25 cellular contexts compared by ENCODE assay signal in the genomic region with DNA sequence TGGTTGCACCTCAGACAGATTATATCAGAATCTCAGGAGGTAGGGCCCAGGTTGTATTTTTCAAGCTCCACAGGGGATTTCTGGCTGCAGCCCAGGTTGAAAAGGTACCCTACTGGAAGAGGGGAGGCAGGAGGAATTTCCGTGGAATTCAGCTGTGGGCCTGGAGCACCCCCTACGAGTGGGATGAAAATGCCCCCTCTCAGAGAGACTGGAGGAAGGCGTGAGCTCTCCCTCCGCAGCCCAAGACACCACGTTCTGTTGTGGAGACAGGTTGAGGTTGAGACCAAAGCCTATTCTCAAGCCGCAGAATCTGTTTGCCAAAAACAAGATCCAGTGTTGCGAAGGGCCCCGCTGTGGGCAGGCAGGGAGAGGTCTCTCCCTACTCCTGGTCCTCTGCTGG.
"Had no signal": no experiment of that assay in that cellular context is flagged by ENCODE, and none has a peak within 500 bp of the region (broad histone marks: within the 10 kb centered on the region; RNA-seq: fewer than 3 reads in every experiment).

No MANE protein-coding gene starts in this region.

- H3K27ac Mint-ChIP-seq: activated CD4-positive, alpha-beta T cell treated with anti-CD3 and anti-CD28 coated beads for 36 hours; activated CD8-positive, alpha-beta memory T cell treated with anti-CD3 and anti-CD28 coated beads, Interleukin-2, amount 10 ng/mL, durations not matched to agents 7 days and 5 days; activated naive CD8-positive, alpha-beta T cell; activated T-cell treated with anti-CD3 and anti-CD28 coated beads, Interleukin-2, amount 50 U/mL, for 24 hours; activated T-helper 1 cell treated with anti-CD3 and anti-CD28 coated beads, Interleukin-12 subunit alpha, Interleukin-12 subunit beta, Interleukin-2, Interleukin-4 antibody, amounts not matched to agents 30 ng/mL and 10 ng/mL and 1 ng/mL, durations not matched to agents 14 hours and 24 hours and 36 hours had no signal

- H3K27me3 ChIP-seq: adrenal gland, breast epithelium had no signal

- H3K36me3 ChIP-seq: adrenal gland, breast epithelium had no signal

- H3K27ac ChIP-seq: breast epithelium, KMS-11, SK-N-MC, VCaP had no signal

- H3K4me3 Mint-ChIP-seq: activated CD4-positive, alpha-beta T cell treated with anti-CD3 and anti-CD28 coated beads for 36 hours; activated CD8-positive, alpha-beta memory T cell treated with anti-CD3 and anti-CD28 coated beads, Interleukin-2, amount 10 ng/mL, durations not matched to agents 7 days and 5 days; activated naive CD8-positive, alpha-beta T cell; activated T-cell treated with anti-CD3 and anti-CD28 coated beads, Interleukin-2, amount 50 U/mL, for 24 hours; activated T-helper 1 cell treated with anti-CD3 and anti-CD28 coated beads, Interleukin-12 subunit alpha, Interleukin-12 subunit beta, Interleukin-2, Interleukin-4 antibody, amounts not matched to agents 30 ng/mL and 10 ng/mL and 1 ng/mL, durations not matched to agents 14 hours and 24 hours and 36 hours had no signal

- H3K4me1 ChIP-seq: breast epithelium had no signal

- H3K4me3 ChIP-seq: adrenal gland, breast epithelium, SK-N-MC had no signal

- H3K27me3 Mint-ChIP-seq: activated CD4-positive, alpha-beta T cell treated with anti-CD3 and anti-CD28 coated beads for 36 hours; activated CD8-positive, alpha-beta memory T cell treated with anti-CD3 and anti-CD28 coated beads, Interleukin-2, amount 10 ng/mL, durations not matched to agents 7 days and 5 days; activated naive CD8-positive, alpha-beta T cell; activated T-cell treated with anti-CD3 and anti-CD28 coated beads, Interleukin-2, amount 50 U/mL, for 24 hours had no signal

- H3K9me3 Mint-ChIP-seq: activated T-cell treated with anti-CD3 and anti-CD28 coated beads, Interleukin-2, amount 50 U/mL, for 24 hours; activated T-helper 1 cell treated with anti-CD3 and anti-CD28 coated beads, Interleukin-12 subunit alpha, Interleukin-12 subunit beta, Interleukin-2, Interleukin-4 antibody, amounts not matched to agents 30 ng/mL and 10 ng/mL and 1 ng/mL, durations not matched to agents 14 hours and 24 hours and 36 hours had no signal

- DNase-seq: activated CD4-positive, alpha-beta T cell treated with anti-CD3 and anti-CD28 coated beads for 36 hours; activated CD8-positive, alpha-beta memory T cell treated with anti-CD3 and anti-CD28 coated beads, Interleukin-2, amount 10 ng/mL, durations not matched to agents 7 days and 5 days; activated effector memory CD4-positive, alpha-beta T cell treated with Interleukin-2 at 50 U/mL for 16 hours; activated naive CD4-positive, alpha-beta T cell treated with Interleukin-2 at 50 U/mL for 16 hours; activated T-cell treated with anti-CD3 and anti-CD28 coated beads, Interleukin-2, amount 50 U/mL, for 24 hours; adrenal gland; anterior cingulate cortex; caudate nucleus; NCI-H1092; NCI-H1417; NCI-H1930; NCI-H345; NCI-H510A; NCI-H82; OCI-M1; RPMI8226; T-helper 1 cell had no signal

- H3K9me3 ChIP-seq: adrenal gland, breast epithelium had no signal

- H3K9ac ChIP-seq: KMS-11 had no signal

- ATAC-seq: activated CD4-positive, alpha-beta T cell treated with anti-CD3 and anti-CD28 coated beads for 36 hours; activated CD8-positive, alpha-beta memory T cell treated with anti-CD3 and anti-CD28 coated beads, Interleukin-2, amount 10 ng/mL, durations not matched to agents 7 days and 5 days; Panc1; Right ventricle myocardium inferior had no signal
